ENCODE assay signal across 8 cellular contexts in genomic region chr2:199458017-199458805, GRCh38. TPM values are rescaled to one million over a fixed set of nuclear protein-coding genes. Genes with fewer than 3 reads are reported as not detected.
DNase-seq lines count a peak whose midpoint lies in the region; ATAC-seq and TF ChIP-seq lines count a peak whose summit lies in the region.

No MANE protein-coding gene starts in this region.

- no peak for TF ChIP-seq POLR2A in erythroblast (IDR thresholded peaks at IDR 0.05; ENCODE audit: low read length)

- H3K4me3 Mint-ChIP-seq in T-helper 2 cell treated with Interferon-gamma antibody and Interleukin-4, amounts not matched to agents 5 μg/mL and 100 μg/mL, for 36 hours: peak overlapping the region; percentile 67
- peak overlapping the region; percentile 72 for H3K4me3 Mint-ChIP-seq in natural killer cell treated with Interleukin-12 subunit alpha and Interleukin-12 subunit beta and Interleukin-15 and Interleukin-18, amount 100 ng/mL, for 72 hours

- no peak for TF ChIP-seq CTCF in C4-2B (conservative IDR thresholded peaks at IDR 0.05)

- H3K27ac ChIP-seq in C4-2B: peak overlapping the region; percentile 77

- H3K27ac Mint-ChIP-seq in T-helper 2 cell treated with Interferon-gamma antibody and Interleukin-4, amounts not matched to agents 5 μg/mL and 100 μg/mL, for 36 hours: no peak overlapping the region
- no peak overlapping the region for H3K27ac Mint-ChIP-seq in natural killer cell treated with Interleukin-12 subunit alpha and Interleukin-12 subunit beta and Interleukin-15 and Interleukin-18, amount 100 ng/mL, for 72 hours

- peaks cover 17% of the 10 kb centered on the region for H3K4me1 Mint-ChIP-seq in T-helper 2 cell treated with Interferon-gamma antibody and Interleukin-4, amounts not matched to agents 5 μg/mL and 100 μg/mL, for 36 hours (ENCODE audit: low read depth)
- peaks cover 16 to 22% of the 10 kb centered on the region in 2 donors for H3K4me1 Mint-ChIP-seq in natural killer cell treated with Interleukin-12 subunit alpha and Interleukin-12 subunit beta and Interleukin-15 and Interleukin-18, amount 100 ng/mL, for 72 hours (ENCODE audit: low read depth in 2 of 2)

- H3K36me3 Mint-ChIP-seq in T-helper 2 cell treated with Interferon-gamma antibody and Interleukin-4, amounts not matched to agents 5 μg/mL and 100 μg/mL, for 36 hours (ENCODE audit: low read depth): peaks cover 6% of the 10 kb centered on the region
- no peaks in the 10 kb centered on the region for H3K36me3 Mint-ChIP-seq in natural killer cell treated with Interleukin-12 subunit alpha and Interleukin-12 subunit beta and Interleukin-15 and Interleukin-18, amount 100 ng/mL, for 72 hours

- no peaks in the 10 kb centered on the region for H3K9me3 Mint-ChIP-seq in T-helper 2 cell treated with Interferon-gamma antibody and Interleukin-4, amounts not matched to agents 5 μg/mL and 100 μg/mL, for 36 hours
- H3K9me3 Mint-ChIP-seq in natural killer cell treated with Interleukin-12 subunit alpha and Interleukin-12 subunit beta and Interleukin-15 and Interleukin-18, amount 100 ng/mL, for 72 hours: no peaks in the 10 kb centered on the region

- H3K27me3 Mint-ChIP-seq in T-helper 2 cell treated with Interferon-gamma antibody and Interleukin-4, amounts not matched to agents 5 μg/mL and 100 μg/mL, for 36 hours (ENCODE audit: low read depth): peaks cover 70% of the 10 kb centered on the region
- H3K27me3 Mint-ChIP-seq in natural killer cell treated with Interleukin-12 subunit alpha and Interleukin-12 subunit beta and Interleukin-15 and Interleukin-18, amount 100 ng/mL, for 72 hours: peaks cover 31 to 34% of the 10 kb centered on the region in 2 donors

- ATAC-seq in GM19035 (IDR thresholded peaks at IDR 0.05; ENCODE audit: unreplicated experiment): peak; percentile 40
- peak; percentile 47 for ATAC-seq in natural killer cell treated with Interleukin-12 subunit alpha and Interleukin-12 subunit beta and Interleukin-15 and Interleukin-18, amount 100 ng/mL, for 72 hours
- ATAC-seq in HG02610 (IDR thresholded peaks at IDR 0.05; ENCODE audit: unreplicated experiment): no peak

- DNase-seq in HuH-7 (ENCODE audit: low spot score) (peak; percentile 72), erythroblast (lab: John Stamatoyannopoulos, UW) (peak; percentile 42 to 48), NCI-H2196 treated with DMSO at 0.1 percent for 48 hours (lab: John Stamatoyannopoulos, UW; ENCODE audit: unreplicated experiment) (no peak)
- no peak for DNase-seq in T-helper 2 cell treated with Interferon-gamma antibody and Interleukin-4, amounts not matched to agents 5 μg/mL and 100 μg/mL, for 36 hours (ENCODE audit: low spot score)
- no peak for DNase-seq in natural killer cell treated with Interleukin-12 subunit alpha and Interleukin-12 subunit beta and Interleukin-15 and Interleukin-18, amount 100 ng/mL, for 72 hours (ENCODE audit: low spot score)

RNA-seq across cellular contexts. Expression of gene SATB2, which starts 0.5 kb away (rescaled TPM):
- total RNA-seq in natural killer cell treated with Interleukin-12 subunit alpha and Interleukin-12 subunit beta and Interleukin-15 and Interleukin-18, amount 100 ng/mL, for 72 hours: 1 to 10 TPM in 1 of 2 donors, under 1 TPM in 1; 0.71 to 1.5 TPM

Comparison
In these comparisons a context has a peak if more than half of its experiments do, and no peak if none do; other contexts are left out.
1. DNase-seq: peak in HuH-7 (single experiment) and erythroblast (2 of 2); none in T-helper 2 cell treated with Interferon-gamma antibody and Interleukin-4, amounts not matched to agents 5 μg/mL and 100 μg/mL, for 36 hours (single experiment), natural killer cell treated with Interleukin-12 subunit alpha and Interleukin-12 subunit beta and Interleukin-15 and Interleukin-18, amount 100 ng/mL, for 72 hours (single experiment) and NCI-H2196 treated with DMSO at 0.1 percent for 48 hours (single experiment).